8 cellular contexts compared by ENCODE assay signal in genomic region chr1:233364695-233365539, GRCh38. TPM values are rescaled to one million over a fixed set of nuclear protein-coding genes. Genes with fewer than 3 reads are reported as not detected.
A peak's percentile ranks its signal among the peaks of the same experiment; 100 is the strongest.
DNase-seq lines count a peak whose midpoint lies in the region; ATAC-seq and TF ChIP-seq lines count a peak whose summit lies in the region.

No MANE protein-coding gene starts in this region.

- intact Hi-C loops in activated CD8-positive, alpha-beta T cell treated with anti-CD3 and anti-CD28 coated beads for 36 hours (cut with micrococcal nuclease), result no loop called here
- intact Hi-C loops in PC-3 (cut with micrococcal nuclease), result loop anchor here (1.0 kb wide), 2 partner anchors 60 to 61 kb away; no protein-coding TSS in a partner anchor
- intact Hi-C loops in transverse colon (cut with DNase I; ENCODE audit: low total_unique reads), result no loop called here

- no peak for ATAC-seq in activated CD8-positive, alpha-beta T cell treated with anti-CD3 and anti-CD28 coated beads for 36 hours
- no peak for ATAC-seq in activated CD8-positive, alpha-beta T cell treated with anti-CD3 and anti-CD28 coated beads, Interleukin-2, amount 10 ng/mL, durations not matched to agents 7 days and 5 days
- ATAC-seq in PC-3, result peak; percentile 31; the same call in 1 of the 2 replicates
- ATAC-seq in HG02759 (IDR thresholded peaks at IDR 0.05; ENCODE audit: unreplicated experiment), result no peak

- no peaks in the 10 kb centered on the region for H3K36me3 Mint-ChIP-seq in activated CD8-positive, alpha-beta T cell treated with anti-CD3 and anti-CD28 coated beads for 36 hours (ENCODE audit: low read depth)
- H3K36me3 Mint-ChIP-seq in activated CD8-positive, alpha-beta T cell treated with anti-CD3 and anti-CD28 coated beads, Interleukin-2, amount 10 ng/mL, durations not matched to agents 7 days and 5 days (ENCODE audit: low read depth), result no peaks in the 10 kb centered on the region

- CTCF ChIA-PET in activated CD8-positive, alpha-beta T cell treated with anti-CD3 and anti-CD28 coated beads for 36 hours (lab: Charles Lee), result interaction anchor here (0.6 to 3.4 kb wide), 24 partner anchors 8 to 701 kb away, joined by 3 to 15 read pairs (median 3); no protein-coding TSS in a partner anchor
- CTCF ChIA-PET in activated CD8-positive, alpha-beta T cell treated with anti-CD3 and anti-CD28 coated beads, Interleukin-2, amount 10 ng/mL, durations not matched to agents 7 days and 5 days (lab: Charles Lee), result interaction anchor here (0.8 to 1.8 kb wide), 8 partner anchors 9 to 701 kb away, joined by 3 to 8 read pairs (median 4); no protein-coding TSS in a partner anchor
- CTCF ChIA-PET in PC-3 (lab: Charles Lee), result interaction anchor here (0.6 to 0.7 kb wide), 2 partner anchors 25 to 747 kb away, joined by 3 read pairs; no protein-coding TSS in a partner anchor

- no peak overlapping the region for H3K4me3 ChIP-seq in PC-3 (ENCODE audit: low read length)
- no peak overlapping the region for H3K4me3 ChIP-seq in fibroblast of villous mesenchyme (ENCODE audit: low read depth, low read length)
- no peak overlapping the region for H3K4me3 ChIP-seq in transverse colon

- TF ChIP-seq POLR2A in transverse colon (IDR thresholded peaks at IDR 0.05), result no peak

- H3K27me3 Mint-ChIP-seq in activated CD8-positive, alpha-beta T cell treated with anti-CD3 and anti-CD28 coated beads for 36 hours, result peaks cover 3% of the 10 kb centered on the region
- peaks cover 2% of the 10 kb centered on the region for H3K27me3 Mint-ChIP-seq in activated CD8-positive, alpha-beta T cell treated with anti-CD3 and anti-CD28 coated beads, Interleukin-2, amount 10 ng/mL, durations not matched to agents 7 days and 5 days (ENCODE audit: low read depth)

- BruUV-seq in PC-3 (replicated peaks; lab: Mats Ljungman, UMichigan), result no TSS peak

- no peak overlapping the region for H3K27ac Mint-ChIP-seq in activated CD8-positive, alpha-beta T cell treated with anti-CD3 and anti-CD28 coated beads for 36 hours
- no peak overlapping the region for H3K27ac Mint-ChIP-seq in activated CD8-positive, alpha-beta T cell treated with anti-CD3 and anti-CD28 coated beads, Interleukin-2, amount 10 ng/mL, durations not matched to agents 7 days and 5 days

- H3K27me3 ChIP-seq in PC-3 (ENCODE audit: low read length) (no peaks in the 10 kb centered on the region), transverse colon (no peaks in the 10 kb centered on the region)

- no peaks in the 10 kb centered on the region for H3F3A ChIP-seq in PC-3 (ENCODE audit: low read length, unreplicated experiment)

- TF ChIP-seq EP300 in transverse colon (IDR thresholded peaks at IDR 0.05; ENCODE audit: low read depth), result no peak

- H3K4me1 ChIP-seq in PC-3 (ENCODE audit: insufficient read depth, low read length) (peaks cover 23% of the 10 kb centered on the region), transverse colon (peaks cover 0 to 6% (median 0%) of the 10 kb centered on the region in 4 donors)

- no peak overlapping the region for H3K9ac ChIP-seq in PC-3 (ENCODE audit: low read length)

- H3K9me3 Mint-ChIP-seq in activated CD8-positive, alpha-beta T cell treated with anti-CD3 and anti-CD28 coated beads for 36 hours, result no peaks in the 10 kb centered on the region
- H3K9me3 Mint-ChIP-seq in activated CD8-positive, alpha-beta T cell treated with anti-CD3 and anti-CD28 coated beads, Interleukin-2, amount 10 ng/mL, durations not matched to agents 7 days and 5 days (ENCODE audit: insufficient read depth), result no peaks in the 10 kb centered on the region

- H3K4me3 Mint-ChIP-seq in activated CD8-positive, alpha-beta T cell treated with anti-CD3 and anti-CD28 coated beads for 36 hours, result no peak overlapping the region
- H3K4me3 Mint-ChIP-seq in activated CD8-positive, alpha-beta T cell treated with anti-CD3 and anti-CD28 coated beads, Interleukin-2, amount 10 ng/mL, durations not matched to agents 7 days and 5 days, result no peak overlapping the region

- no peaks in the 10 kb centered on the region for H3K4me1 Mint-ChIP-seq in activated CD8-positive, alpha-beta T cell treated with anti-CD3 and anti-CD28 coated beads for 36 hours (ENCODE audit: low read depth)
- H3K4me1 Mint-ChIP-seq in activated CD8-positive, alpha-beta T cell treated with anti-CD3 and anti-CD28 coated beads, Interleukin-2, amount 10 ng/mL, durations not matched to agents 7 days and 5 days (ENCODE audit: low read depth), result no peaks in the 10 kb centered on the region

- H3K79me2 ChIP-seq in PC-3 (ENCODE audit: low read length), result no peaks in the 10 kb centered on the region

- H3K9me3 ChIP-seq in PC-3 (ENCODE audit: low read length) (no peaks in the 10 kb centered on the region), transverse colon (no peaks in the 10 kb centered on the region)

- no peak overlapping the region for H3K27ac ChIP-seq in PC-3 (ENCODE audit: low read length)
- H3K27ac ChIP-seq in transverse colon, result no peak overlapping the region

- no peak overlapping the region for H2AFZ ChIP-seq in PC-3 (ENCODE audit: low read length)

- no peak overlapping the region for H3K4me2 ChIP-seq in PC-3 (ENCODE audit: low read length)

- TF ChIP-seq CTCF in activated CD8-positive, alpha-beta T cell treated with anti-CD3 and anti-CD28 coated beads for 36 hours (IDR thresholded peaks at IDR 0.05), result peak; percentile 88
- TF ChIP-seq CTCF in PC-3 (conservative IDR thresholded peaks at IDR 0.05; ENCODE audit: low read depth, low read length) (peak; percentile 87), fibroblast of villous mesenchyme (IDR thresholded peaks at IDR 0.05; ENCODE audit: insufficient read depth, low read depth, low read length) (peak; percentile 59), transverse colon (IDR thresholded peaks at IDR 0.05) (peak; percentile 49 to 78 (median 66))

- no peaks in the 10 kb centered on the region for H3K9me2 ChIP-seq in PC-3 (replicated peaks; ENCODE audit: low read length)

- POLR2A ChIA-PET in activated CD8-positive, alpha-beta T cell treated with anti-CD3 and anti-CD28 coated beads for 36 hours (lab: Charles Lee), result no interaction called here
- POLR2A ChIA-PET in activated CD8-positive, alpha-beta T cell treated with anti-CD3 and anti-CD28 coated beads, Interleukin-2, amount 10 ng/mL, durations not matched to agents 7 days and 5 days (lab: Charles Lee), result no interaction called here
- POLR2A ChIA-PET in PC-3 (lab: Charles Lee; ENCODE audit: unreplicated experiment), result no interaction called here

- no peaks in the 10 kb centered on the region for H4K20me1 ChIP-seq in PC-3 (ENCODE audit: low read length)

- 79% methylated on average over 5 of the region's 5 CpGs for WGBS in transverse colon (ENCODE audit: low coverage in 1 of 2), 2 donors

- in situ Hi-C loops in transverse colon (cut with MboI; ENCODE audit: low pct_ligation_motif_present in 1 of 4, low pct_unique_long_range_greater_than_20kb in 1 of 4, low sequenced_read_pairs in 3 of 4), result no loop called here

- H3K36me3 ChIP-seq in PC-3 (ENCODE audit: low read depth, low read length) (peaks cover 3% of the 10 kb centered on the region; the same call in 1 of the 2 replicates), transverse colon (no peaks in the 10 kb centered on the region)

- DNase-seq in activated CD8-positive, alpha-beta T cell treated with anti-CD3 and anti-CD28 coated beads for 36 hours, result no peak
- DNase-seq in activated CD8-positive, alpha-beta T cell treated with anti-CD3 and anti-CD28 coated beads, Interleukin-2, amount 10 ng/mL, durations not matched to agents 7 days and 5 days, result no peak
- DNase-seq in PC-3 (peak; percentile 65), fibroblast of villous mesenchyme (ENCODE audit: low read depth) (peak; percentile 24), transverse colon (no peak), NCI-H187 treated with DMSO at 0.1 percent for 48 hours (lab: John Stamatoyannopoulos, UW) (no peak), ecto neural progenitor cell (ENCODE audit: low spot score) (no peak)

RNA-seq across cellular contexts. Expression of gene MAP3K21, which starts 37.4 kb away (rescaled TPM):
- total RNA-seq in activated CD8-positive, alpha-beta T cell treated with anti-CD3 and anti-CD28 coated beads for 36 hours, result 1 to 10 TPM; 2.7 to 3.2 TPM
- under 1 TPM; 0.44 to 0.45 TPM for total RNA-seq in activated CD8-positive, alpha-beta T cell treated with anti-CD3 and anti-CD28 coated beads, Interleukin-2, amount 10 ng/mL, durations not matched to agents 7 days and 5 days
- total RNA-seq in PC-3 (2014; rRNA removed) (13.7 and 17.1 TPM in 2 replicates), fibroblast of villous mesenchyme (0.32 and 1.3 TPM in 2 replicates), transverse colon (10 to 100 TPM; 18.7 to 69.3 (median 28.9) TPM)

Comparison
In these comparisons a context has a peak if more than half of its experiments do, and no peak if none do; other contexts are left out.
1. DNase-seq: peak in PC-3 (single experiment) and fibroblast of villous mesenchyme (single experiment); none in activated CD8-positive, alpha-beta T cell treated with anti-CD3 and anti-CD28 coated beads for 36 hours (single experiment), activated CD8-positive, alpha-beta T cell treated with anti-CD3 and anti-CD28 coated beads, Interleukin-2, amount 10 ng/mL, durations not matched to agents 7 days and 5 days (single experiment), transverse colon (single experiment), NCI-H187 treated with DMSO at 0.1 percent for 48 hours (single experiment) and ecto neural progenitor cell (single experiment).
2. Peak in every context shown above with its lines, with median percentiles within 50 percentile points of each other: CTCF ChIP-seq.